Comparison of ENCODE assay signal across 1 cellular context in the genomic region with DNA sequence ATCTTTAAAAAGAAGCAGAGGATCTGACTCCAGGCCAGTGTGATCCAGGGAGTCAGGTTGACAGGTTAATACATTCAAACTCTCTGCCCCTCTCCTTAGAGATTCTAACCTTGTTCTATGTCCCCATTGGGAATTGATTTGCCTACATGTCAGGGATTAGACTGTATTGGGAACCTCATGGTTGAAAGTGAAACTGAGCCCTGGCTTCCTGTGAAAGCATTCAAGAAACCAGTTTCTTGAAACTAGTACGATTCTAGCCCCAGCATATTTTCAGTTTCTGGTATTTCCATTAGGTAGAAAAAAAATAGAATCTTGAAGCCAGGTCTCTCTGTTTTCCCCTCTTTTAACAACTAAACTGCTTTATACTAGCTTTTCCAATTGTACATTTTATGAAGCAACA.
TF ChIP-seq lines count a peak whose summit lies in the region.

No MANE protein-coding gene starts in this region.

TF ChIP-seq in GM23338, 12 proteins besides CTCF, POLR2A, EP300 and RAD21 (continued from another document):
- no peak for TF ChIP-seq ZNF462 (CRISPR knock-in tag; IDR thresholded peaks at IDR 0.05)
- TF ChIP-seq NANOG (IDR thresholded peaks at IDR 0.05; ENCODE audit: borderline replicate concordance): no peak
